In genomic region chr1:84330125-84330984, GRCh38 we compare ENCODE assay signal across 14 cellular contexts. TPM values are rescaled to one million over a fixed set of nuclear protein-coding genes. Genes with fewer than 3 reads are reported as not detected.
DNase-seq lines count a peak whose midpoint lies in the region; ATAC-seq and TF ChIP-seq lines count a peak whose summit lies in the region.
"Had no signal": no experiment of that assay in that cellular context is flagged by ENCODE, and none has a peak within 500 bp of the region (broad histone marks: within the 10 kb centered on the region; RNA-seq: fewer than 3 reads in every experiment).

No MANE protein-coding gene starts in this region.

- intact Hi-C loops in vagina (cut with DNase I), result no loop called here

- POLR2A ChIA-PET in activated CD8-positive, alpha-beta T cell treated with anti-CD3 and anti-CD28 coated beads, Interleukin-2, amount 10 ng/mL, durations not matched to agents 7 days and 5 days (lab: Charles Lee), result no interaction called here

- TF ChIP-seq CTCF in fibroblast of the aortic adventitia (IDR thresholded peaks at IDR 0.05; ENCODE audit: insufficient read depth, low read length), result no peak
- no peak for TF ChIP-seq CTCF in progenitor cell of endocrine pancreas (IDR thresholded peaks at IDR 0.05; ENCODE audit: unreplicated experiment)
- TF ChIP-seq CTCF in vagina (IDR thresholded peaks at IDR 0.05), result no peak

- CTCF ChIA-PET in activated CD8-positive, alpha-beta T cell treated with anti-CD3 and anti-CD28 coated beads, Interleukin-2, amount 10 ng/mL, durations not matched to agents 7 days and 5 days (lab: Charles Lee), result no interaction called here

- peaks cover 45% of the 10 kb centered on the region for H3K9me3 Mint-ChIP-seq in progenitor cell of endocrine pancreas (ENCODE audit: low read depth)
- peaks cover 3% of the 10 kb centered on the region for H3K9me3 Mint-ChIP-seq in activated CD8-positive, alpha-beta T cell treated with anti-CD3 and anti-CD28 coated beads, Interleukin-2, amount 10 ng/mL, durations not matched to agents 7 days and 5 days (ENCODE audit: insufficient read depth)

- H3K27ac ChIP-seq in vagina, result no peak overlapping the region
- H3K27ac ChIP-seq: A549, C4-2B, HL-60 had no signal

- no peaks in the 10 kb centered on the region for H3K27me3 Mint-ChIP-seq in progenitor cell of endocrine pancreas
- H3K27me3 Mint-ChIP-seq in activated CD8-positive, alpha-beta T cell treated with anti-CD3 and anti-CD28 coated beads, Interleukin-2, amount 10 ng/mL, durations not matched to agents 7 days and 5 days (ENCODE audit: low read depth), result no peaks in the 10 kb centered on the region

- no peak overlapping the region for H3K4me3 ChIP-seq in fibroblast of the aortic adventitia (ENCODE audit: low read depth, low read length)
- H3K4me3 ChIP-seq in vagina, result no peak overlapping the region
- H3K4me3 ChIP-seq: A549 had no signal

- H3K4me1 Mint-ChIP-seq in progenitor cell of endocrine pancreas (ENCODE audit: low read depth), result peaks cover 11% of the 10 kb centered on the region
- peaks cover 1% of the 10 kb centered on the region for H3K4me1 Mint-ChIP-seq in activated CD8-positive, alpha-beta T cell treated with anti-CD3 and anti-CD28 coated beads, Interleukin-2, amount 10 ng/mL, durations not matched to agents 7 days and 5 days (ENCODE audit: low read depth)
- H3K4me1 Mint-ChIP-seq: CD4-positive, alpha-beta memory T cell had no signal

- no peaks in the 10 kb centered on the region for H3K36me3 ChIP-seq in vagina
- H3K36me3 ChIP-seq: BE2C had no signal

- peaks cover 43% of the 10 kb centered on the region for H3K36me3 Mint-ChIP-seq in progenitor cell of endocrine pancreas (ENCODE audit: insufficient read depth)
- H3K36me3 Mint-ChIP-seq in activated CD8-positive, alpha-beta T cell treated with anti-CD3 and anti-CD28 coated beads, Interleukin-2, amount 10 ng/mL, durations not matched to agents 7 days and 5 days (ENCODE audit: low read depth), result no peaks in the 10 kb centered on the region
- H3K36me3 Mint-ChIP-seq: CD4-positive, alpha-beta memory T cell had no signal

- no peak overlapping the region for H3K4me3 Mint-ChIP-seq in progenitor cell of endocrine pancreas (ENCODE audit: low read depth)
- H3K4me3 Mint-ChIP-seq in activated CD8-positive, alpha-beta T cell treated with anti-CD3 and anti-CD28 coated beads, Interleukin-2, amount 10 ng/mL, durations not matched to agents 7 days and 5 days, result no peak overlapping the region
- H3K4me3 Mint-ChIP-seq: CD4-positive, alpha-beta memory T cell had no signal

- DNase-seq in astrocyte of the hippocampus (ENCODE audit: low read depth, low spot score) (peak; percentile 75), fibroblast of the aortic adventitia (ENCODE audit: low read depth) (peak; percentile 21), progenitor cell of endocrine pancreas (ENCODE audit: low spot score, unreplicated experiment) (no peak), NCI-H526 (lab: John Stamatoyannopoulos, UW) (no peak), vagina (ENCODE audit: extremely low spot score in 2 of 2) (no peak)
- DNase-seq in activated CD8-positive, alpha-beta T cell treated with anti-CD3 and anti-CD28 coated beads, Interleukin-2, amount 10 ng/mL, durations not matched to agents 7 days and 5 days, result no peak
- DNase-seq: BE2C; CD4-positive, alpha-beta memory T cell; DND-41; GDM1; HCEC 1CT had no signal

- no peaks in the 10 kb centered on the region for H3K9me3 ChIP-seq in vagina
- H3K9me3 ChIP-seq: A549, BE2C had no signal

- TF ChIP-seq POLR2A in vagina (IDR thresholded peaks at IDR 0.05), result no peak

- H3K27ac Mint-ChIP-seq in progenitor cell of endocrine pancreas, result peak overlapping the region; percentile 20
- H3K27ac Mint-ChIP-seq in activated CD8-positive, alpha-beta T cell treated with anti-CD3 and anti-CD28 coated beads, Interleukin-2, amount 10 ng/mL, durations not matched to agents 7 days and 5 days, result no peak overlapping the region
- H3K27ac Mint-ChIP-seq: CD4-positive, alpha-beta memory T cell had no signal

- no peaks in the 10 kb centered on the region for H3K27me3 ChIP-seq in vagina
- H3K27me3 ChIP-seq: BE2C had no signal

- ATAC-seq in activated CD8-positive, alpha-beta T cell treated with anti-CD3 and anti-CD28 coated beads, Interleukin-2, amount 10 ng/mL, durations not matched to agents 7 days and 5 days, result no peak
- ATAC-seq: A549 had no signal

- H3K4me1 ChIP-seq in vagina, result no peaks in the 10 kb centered on the region
- H3K4me1 ChIP-seq: A549, BE2C had no signal

RNA-seq across cellular contexts. Expression of gene SAMD13, which starts 28.8 kb away (rescaled TPM):
- total RNA-seq in fibroblast of the aortic adventitia (ENCODE audit: low replicate concordance), result 1.4 and 3.1 TPM in 2 replicates
- total RNA-seq in progenitor cell of endocrine pancreas, result 10.4 and 14.3 TPM in 2 replicates
- under 1 TPM in 1 of 2 experiments, not detected in 1; 0.29 TPM for total RNA-seq in activated CD8-positive, alpha-beta T cell treated with anti-CD3 and anti-CD28 coated beads, Interleukin-2, amount 10 ng/mL, durations not matched to agents 7 days and 5 days
- total RNA-seq in vagina, result not detected
- total RNA-seq: CD4-positive, alpha-beta memory T cell had no signal

Comparison
In these comparisons a context has a peak if more than half of its experiments do, and no peak if none do; other contexts are left out.
1. DNase-seq: peak in astrocyte of the hippocampus (single experiment) and fibroblast of the aortic adventitia (single experiment); none in progenitor cell of endocrine pancreas (single experiment), NCI-H526 (0 of 2), activated CD8-positive, alpha-beta T cell treated with anti-CD3 and anti-CD28 coated beads, Interleukin-2, amount 10 ng/mL, durations not matched to agents 7 days and 5 days (single experiment) and vagina (0 of 2).